Comparison of ENCODE assay signal across 34 cellular contexts in genomic region chr9:98933890-98934289, GRCh38. TPM values are rescaled to one million over a fixed set of nuclear protein-coding genes. Genes with fewer than 3 reads are reported as not detected.
"Had no signal": no experiment of that assay in that cellular context is flagged by ENCODE, and none has a peak within 500 bp of the region (broad histone marks: within the 10 kb centered on the region; RNA-seq: fewer than 3 reads in every experiment).

No MANE protein-coding gene starts in this region.

- H2AFZ ChIP-seq: hepatocyte had no signal

- H3K4me3 Mint-ChIP-seq: activated CD4-positive, alpha-beta memory T cell treated with anti-CD3 and anti-CD28 coated beads, Interleukin-2, amount 10 ng/mL, durations not matched to agents 7 days and 5 days; activated CD4-positive, alpha-beta T cell treated with anti-CD3 and anti-CD28 coated beads, Interleukin-2, amount 10 ng/mL, durations not matched to agents 7 days and 5 days; activated naive CD4-positive, alpha-beta T cell treated with anti-CD3 and anti-CD28 coated beads, Interleukin-2, amount 10 ng/mL, durations not matched to agents 7 days and 5 days; activated naive CD8-positive, alpha-beta T cell treated with anti-CD3 and anti-CD28 coated beads, Interleukin-2, amount 10 ng/mL, durations not matched to agents 7 days and 5 days; activated T-cell treated with anti-CD3 and anti-CD28 coated beads, Interleukin-2, amount 50 U/mL, for 4 hours; activated T-helper 17 cell treated with anti-CD3 and anti-CD28 coated beads, Interleukin-2, amount 50 U/mL, for 72 hours; brain; dendritic cell treated with granulocyte-macrophage colony-stimulating factor and Interleukin-4, amounts not matched to agents 40 ng/mL and 50 ng/mL, for 4 days; endodermal cell; T-helper 17 cell; T-helper 2 cell treated with Interferon-gamma antibody and Interleukin-4, amounts not matched to agents 5 μg/mL and 100 μg/mL, for 36 hours had no signal

- H3K4me2 ChIP-seq: hepatocyte had no signal

- H3K27me3 ChIP-seq: ascending aorta, breast epithelium, esophagus muscularis mucosa, gastroesophageal sphincter, heart right ventricle, hepatocyte had no signal

- H3K27ac ChIP-seq: ascending aorta, breast epithelium, cardiac muscle cell, coronary artery, dorsolateral prefrontal cortex, esophagus muscularis mucosa, foreskin keratinocyte, gastroesophageal sphincter, heart right ventricle, hepatocyte had no signal

- H3K4me3 ChIP-seq: ascending aorta, breast epithelium, cardiac muscle cell, coronary artery, dorsolateral prefrontal cortex, esophagus muscularis mucosa, gastroesophageal sphincter, heart right ventricle, hepatocyte had no signal

- ATAC-seq: activated T-cell treated with anti-CD3 and anti-CD28 coated beads, Interleukin-2, amount 50 U/mL, for 4 hours; foreskin keratinocyte; gastroesophageal sphincter; heart right ventricle; T-helper 17 cell had no signal

- H3K36me3 Mint-ChIP-seq: activated naive CD4-positive, alpha-beta T cell treated with anti-CD3 and anti-CD28 coated beads, Interleukin-2, amount 10 ng/mL, durations not matched to agents 7 days and 5 days; activated naive CD4-positive, alpha-beta T cell treated with anti-CD3 and anti-CD28 coated beads, Interleukin-2, amount 50 U/mL, for 72 hours; activated naive CD8-positive, alpha-beta T cell treated with anti-CD3 and anti-CD28 coated beads, Interleukin-2, amount 10 ng/mL, durations not matched to agents 7 days and 5 days; brain had no signal

- H3K36me3 ChIP-seq: ascending aorta, breast epithelium, cardiac muscle cell, esophagus muscularis mucosa, gastroesophageal sphincter, heart right ventricle had no signal

- DNase-seq: activated CD4-positive, alpha-beta memory T cell treated with anti-CD3 and anti-CD28 coated beads, Interleukin-2, amount 10 ng/mL, durations not matched to agents 7 days and 5 days; activated CD4-positive, alpha-beta T cell treated with anti-CD3 and anti-CD28 coated beads for 1 hour; activated CD4-positive, alpha-beta T cell treated with anti-CD3 and anti-CD28 coated beads for 4 hours; activated CD4-positive, alpha-beta T cell treated with anti-CD3 and anti-CD28 coated beads, Interleukin-2, amount 10 ng/mL, durations not matched to agents 7 days and 5 days; activated CD4-positive, alpha-beta T cell treated with anti-CD3 and anti-CD28 coated beads, Interleukin-2, amount 50 U/mL, for 4 hours; activated CD8-positive, alpha-beta memory T cell treated with anti-CD3 and anti-CD28 coated beads, Interleukin-2, amount 50 U/mL, for 48 hours; activated effector memory CD4-positive, alpha-beta T cell treated with Interleukin-2 at 50 U/mL for 16 hours; activated naive CD4-positive, alpha-beta T cell; activated naive CD4-positive, alpha-beta T cell treated with anti-CD3 and anti-CD28 coated beads, Interleukin-2, amount 10 ng/mL, durations not matched to agents 7 days and 5 days; activated naive CD8-positive, alpha-beta T cell treated with anti-CD3 and anti-CD28 coated beads, Interleukin-2, amount 10 ng/mL, durations not matched to agents 7 days and 5 days; activated T-cell treated with anti-CD3 and anti-CD28 coated beads for 4 hours; activated T-cell treated with anti-CD3 and anti-CD28 coated beads, Interleukin-2, amount 50 U/mL, for 4 hours; central memory CD4-positive, alpha-beta T cell; cerebellar nuclear complex; dorsolateral prefrontal cortex; effector memory CD4-positive, alpha-beta T cell; endodermal cell; foreskin keratinocyte; heart right ventricle; T-helper 1 cell; T-helper 17 cell; T1000 had no signal

- H3K27ac Mint-ChIP-seq: activated CD4-positive, alpha-beta memory T cell treated with anti-CD3 and anti-CD28 coated beads, Interleukin-2, amount 10 ng/mL, durations not matched to agents 7 days and 5 days; activated CD4-positive, alpha-beta T cell treated with anti-CD3 and anti-CD28 coated beads, Interleukin-2, amount 10 ng/mL, durations not matched to agents 7 days and 5 days; activated naive CD4-positive, alpha-beta T cell treated with anti-CD3 and anti-CD28 coated beads, Interleukin-2, amount 10 ng/mL, durations not matched to agents 7 days and 5 days; activated naive CD4-positive, alpha-beta T cell treated with anti-CD3 and anti-CD28 coated beads, Interleukin-2, amount 50 U/mL, for 72 hours; activated naive CD8-positive, alpha-beta T cell treated with anti-CD3 and anti-CD28 coated beads, Interleukin-2, amount 10 ng/mL, durations not matched to agents 7 days and 5 days; activated T-helper 17 cell treated with anti-CD3 and anti-CD28 coated beads, Interleukin-2, amount 50 U/mL, for 72 hours; dendritic cell treated with granulocyte-macrophage colony-stimulating factor and Interleukin-4, amounts not matched to agents 40 ng/mL and 50 ng/mL, for 4 days; endodermal cell; T-helper 17 cell; T-helper 2 cell treated with Interferon-gamma antibody and Interleukin-4, amounts not matched to agents 5 μg/mL and 100 μg/mL, for 36 hours had no signal

- H3K9me3 Mint-ChIP-seq: activated CD4-positive, alpha-beta memory T cell treated with anti-CD3 and anti-CD28 coated beads, Interleukin-2, amount 10 ng/mL, durations not matched to agents 7 days and 5 days; activated CD4-positive, alpha-beta T cell treated with anti-CD3 and anti-CD28 coated beads, Interleukin-2, amount 10 ng/mL, durations not matched to agents 7 days and 5 days; activated naive CD4-positive, alpha-beta T cell treated with anti-CD3 and anti-CD28 coated beads, Interleukin-2, amount 10 ng/mL, durations not matched to agents 7 days and 5 days; activated naive CD4-positive, alpha-beta T cell treated with anti-CD3 and anti-CD28 coated beads, Interleukin-2, amount 50 U/mL, for 72 hours; activated naive CD8-positive, alpha-beta T cell treated with anti-CD3 and anti-CD28 coated beads, Interleukin-2, amount 10 ng/mL, durations not matched to agents 7 days and 5 days; activated T-cell treated with anti-CD3 and anti-CD28 coated beads, Interleukin-2, amount 50 U/mL, for 4 hours; activated T-helper 17 cell treated with anti-CD3 and anti-CD28 coated beads, Interleukin-2, amount 50 U/mL, for 72 hours; brain; dendritic cell treated with granulocyte-macrophage colony-stimulating factor and Interleukin-4, amounts not matched to agents 40 ng/mL and 50 ng/mL, for 4 days; endodermal cell; T-helper 2 cell treated with Interferon-gamma antibody and Interleukin-4, amounts not matched to agents 5 μg/mL and 100 μg/mL, for 36 hours had no signal

- H3K9me3 ChIP-seq: ascending aorta, breast epithelium, esophagus muscularis mucosa, gastroesophageal sphincter, heart right ventricle had no signal

- H3K4me1 Mint-ChIP-seq: activated CD4-positive, alpha-beta memory T cell treated with anti-CD3 and anti-CD28 coated beads, Interleukin-2, amount 10 ng/mL, durations not matched to agents 7 days and 5 days; activated CD4-positive, alpha-beta T cell treated with anti-CD3 and anti-CD28 coated beads, Interleukin-2, amount 10 ng/mL, durations not matched to agents 7 days and 5 days; activated naive CD4-positive, alpha-beta T cell treated with anti-CD3 and anti-CD28 coated beads, Interleukin-2, amount 10 ng/mL, durations not matched to agents 7 days and 5 days; activated naive CD8-positive, alpha-beta T cell treated with anti-CD3 and anti-CD28 coated beads, Interleukin-2, amount 10 ng/mL, durations not matched to agents 7 days and 5 days; activated T-helper 17 cell treated with anti-CD3 and anti-CD28 coated beads, Interleukin-2, amount 50 U/mL, for 72 hours had no signal

- H3K4me1 ChIP-seq: ascending aorta, breast epithelium, esophagus muscularis mucosa, foreskin keratinocyte, gastroesophageal sphincter had no signal

- H3K79me2 ChIP-seq: hepatocyte had no signal

RNA-seq across cellular contexts. Expression of gene COL15A1, which starts 9.8 kb away (rescaled TPM):
- total RNA-seq: foreskin keratinocyte, T-helper 17 cell had no signal
